Comparison of ENCODE assay signal across 36 cellular contexts in the genomic region with DNA sequence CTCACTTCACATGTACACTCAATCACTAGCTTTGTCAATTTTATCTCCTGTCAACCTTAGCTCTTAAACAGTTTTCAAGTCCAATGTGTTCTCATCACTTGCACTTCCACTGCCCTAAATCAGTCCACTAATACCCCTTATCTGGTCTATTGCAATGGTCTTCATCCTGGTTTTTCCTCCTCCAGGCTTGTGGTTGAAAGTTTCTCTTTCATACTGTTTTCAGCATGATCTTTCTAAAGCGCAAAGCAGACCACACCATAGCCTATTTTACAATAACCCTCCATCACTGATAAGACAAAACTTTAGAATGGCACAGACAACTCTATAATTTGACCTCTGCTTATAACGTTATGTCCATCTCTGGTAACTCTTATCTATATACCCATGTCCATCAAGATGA.
"Had no signal": no experiment of that assay in that cellular context is flagged by ENCODE, and none has a peak within 500 bp of the region (broad histone marks: within the 10 kb centered on the region; RNA-seq: fewer than 3 reads in every experiment).

No MANE protein-coding gene starts in this region.

- H3K4me1 ChIP-seq: body of pancreas, breast epithelium had no signal

- H3K27ac Mint-ChIP-seq: activated CD4-positive, alpha-beta memory T cell treated with anti-CD3 and anti-CD28 coated beads, Interleukin-2, amount 10 ng/mL, durations not matched to agents 7 days and 5 days; activated CD4-positive, alpha-beta T cell treated with anti-CD3 and anti-CD28 coated beads for 36 hours; activated CD4-positive, alpha-beta T cell treated with anti-CD3 and anti-CD28 coated beads, Interleukin-2, amount 10 ng/mL, durations not matched to agents 7 days and 5 days; activated CD8-positive, alpha-beta memory T cell treated with anti-CD3 and anti-CD28 coated beads, Interleukin-2, amount 10 ng/mL, durations not matched to agents 7 days and 5 days; activated CD8-positive, alpha-beta T cell treated with anti-CD3 and anti-CD28 coated beads, Interleukin-2, amount 10 ng/mL, durations not matched to agents 7 days and 5 days; activated naive CD4-positive, alpha-beta T cell treated with anti-CD3 and anti-CD28 coated beads, Interleukin-2, amount 10 ng/mL, durations not matched to agents 7 days and 5 days; activated naive CD4-positive, alpha-beta T cell treated with anti-CD3 and anti-CD28 coated beads, Interleukin-2, amount 50 U/mL, for 24 hours; activated naive CD8-positive, alpha-beta T cell; activated naive CD8-positive, alpha-beta T cell treated with anti-CD3 and anti-CD28 coated beads, Interleukin-2, amount 10 ng/mL, durations not matched to agents 7 days and 5 days; activated naive CD8-positive, alpha-beta T cell treated with anti-CD3 and anti-CD28 coated beads, Interleukin-2, amount 50 U/mL, for 24 hours; activated T-cell treated with anti-CD3 and anti-CD28 coated beads, Interleukin-2, amount 50 U/mL, for 24 hours; activated T-helper 2 cell treated with anti-CD3 and anti-CD28 coated beads, Interferon-gamma antibody, Interleukin-2, Interleukin-4, amounts not matched to agents 10 μg/mL and 5 μg/mL and 100 μg/mL, durations not matched to agents 14 hours and 24 hours and 36 hours; T-helper 1 cell treated with Interleukin-12 subunit alpha and Interleukin-12 subunit beta and Interleukin-4 antibody, amounts not matched to agents 30 μg/mL and 1 μg/mL, for 36 hours; T-helper 2 cell treated with Interferon-gamma antibody and Interleukin-4, amounts not matched to agents 5 μg/mL and 100 μg/mL, for 36 hours; WTC11 had no signal

- H3K27me3 Mint-ChIP-seq: activated CD4-positive, alpha-beta memory T cell treated with anti-CD3 and anti-CD28 coated beads, Interleukin-2, amount 10 ng/mL, durations not matched to agents 7 days and 5 days; activated CD4-positive, alpha-beta T cell treated with anti-CD3 and anti-CD28 coated beads for 36 hours; activated CD4-positive, alpha-beta T cell treated with anti-CD3 and anti-CD28 coated beads, Interleukin-2, amount 10 ng/mL, durations not matched to agents 7 days and 5 days; activated CD8-positive, alpha-beta memory T cell treated with anti-CD3 and anti-CD28 coated beads, Interleukin-2, amount 10 ng/mL, durations not matched to agents 7 days and 5 days; activated naive CD4-positive, alpha-beta T cell treated with anti-CD3 and anti-CD28 coated beads, Interleukin-2, amount 10 ng/mL, durations not matched to agents 7 days and 5 days; activated naive CD4-positive, alpha-beta T cell treated with anti-CD3 and anti-CD28 coated beads, Interleukin-2, amount 50 U/mL, for 24 hours; activated naive CD8-positive, alpha-beta T cell; activated naive CD8-positive, alpha-beta T cell treated with anti-CD3 and anti-CD28 coated beads, Interleukin-2, amount 50 U/mL, for 24 hours; activated T-cell treated with anti-CD3 and anti-CD28 coated beads, Interleukin-2, amount 50 U/mL, for 24 hours had no signal

- H3K9me3 Mint-ChIP-seq: activated CD4-positive, alpha-beta memory T cell treated with anti-CD3 and anti-CD28 coated beads, Interleukin-2, amount 10 ng/mL, durations not matched to agents 7 days and 5 days; activated CD4-positive, alpha-beta T cell treated with anti-CD3 and anti-CD28 coated beads, Interleukin-2, amount 10 ng/mL, durations not matched to agents 7 days and 5 days; activated naive CD4-positive, alpha-beta T cell treated with anti-CD3 and anti-CD28 coated beads, Interleukin-2, amount 50 U/mL, for 24 hours; activated naive CD8-positive, alpha-beta T cell treated with anti-CD3 and anti-CD28 coated beads, Interleukin-2, amount 10 ng/mL, durations not matched to agents 7 days and 5 days; activated naive CD8-positive, alpha-beta T cell treated with anti-CD3 and anti-CD28 coated beads, Interleukin-2, amount 50 U/mL, for 24 hours; activated T-cell treated with anti-CD3 and anti-CD28 coated beads, Interleukin-2, amount 50 U/mL, for 24 hours; activated T-helper 2 cell treated with anti-CD3 and anti-CD28 coated beads, Interferon-gamma antibody, Interleukin-2, Interleukin-4, amounts not matched to agents 10 μg/mL and 5 μg/mL and 100 μg/mL, durations not matched to agents 14 hours and 24 hours and 36 hours; T-helper 1 cell treated with Interleukin-12 subunit alpha and Interleukin-12 subunit beta and Interleukin-4 antibody, amounts not matched to agents 30 μg/mL and 1 μg/mL, for 36 hours; T-helper 2 cell treated with Interferon-gamma antibody and Interleukin-4, amounts not matched to agents 5 μg/mL and 100 μg/mL, for 36 hours had no signal

- ATAC-seq: activated CD4-positive, alpha-beta T cell treated with anti-CD3 and anti-CD28 coated beads for 36 hours; activated CD4-positive, CD25-positive, alpha-beta regulatory T cell treated with anti-CD3 and anti-CD28 coated beads, Interleukin-2, amount 50 U/mL, for 24 hours; activated CD8-positive, alpha-beta memory T cell treated with anti-CD3 and anti-CD28 coated beads, Interleukin-2, amount 10 ng/mL, durations not matched to agents 7 days and 5 days; activated CD8-positive, alpha-beta T cell treated with anti-CD3 and anti-CD28 coated beads, Interleukin-2, amount 10 ng/mL, durations not matched to agents 7 days and 5 days; activated naive CD8-positive, alpha-beta T cell treated with anti-CD3 and anti-CD28 coated beads, Interleukin-2, amount 50 U/mL, for 24 hours; body of pancreas; WTC11 had no signal

- H3K36me3 ChIP-seq: brain microvascular endothelial cell, breast epithelium, WERI-Rb-1 had no signal

- H3K36me3 Mint-ChIP-seq: activated CD8-positive, alpha-beta memory T cell treated with anti-CD3 and anti-CD28 coated beads, Interleukin-2, amount 10 ng/mL, durations not matched to agents 7 days and 5 days; activated naive CD4-positive, alpha-beta T cell treated with anti-CD3 and anti-CD28 coated beads, Interleukin-2, amount 10 ng/mL, durations not matched to agents 7 days and 5 days; activated naive CD4-positive, alpha-beta T cell treated with anti-CD3 and anti-CD28 coated beads, Interleukin-2, amount 50 U/mL, for 24 hours; activated naive CD8-positive, alpha-beta T cell; activated naive CD8-positive, alpha-beta T cell treated with anti-CD3 and anti-CD28 coated beads, Interleukin-2, amount 10 ng/mL, durations not matched to agents 7 days and 5 days had no signal

- H3K4me3 ChIP-seq: body of pancreas, breast epithelium had no signal

- DNase-seq: activated CD4-positive, alpha-beta memory T cell treated with anti-CD3 and anti-CD28 coated beads, Interleukin-2, amount 10 ng/mL, durations not matched to agents 7 days and 5 days; activated CD4-positive, alpha-beta T cell treated with anti-CD3 and anti-CD28 coated beads for 1 hour; activated CD4-positive, alpha-beta T cell treated with anti-CD3 and anti-CD28 coated beads for 36 hours; activated CD4-positive, alpha-beta T cell treated with anti-CD3 and anti-CD28 coated beads for 48 hours; activated CD4-positive, alpha-beta T cell treated with anti-CD3 and anti-CD28 coated beads, Interleukin-2, amount 10 ng/mL, durations not matched to agents 7 days and 5 days; activated CD4-positive, alpha-beta T cell treated with anti-CD3 and anti-CD28 coated beads, Interleukin-2, amount 50 U/mL, for 48 hours; activated CD4-positive, CD25-positive, alpha-beta regulatory T cell; activated CD8-positive, alpha-beta memory T cell treated with anti-CD3 and anti-CD28 coated beads for 24 hours; activated CD8-positive, alpha-beta memory T cell treated with anti-CD3 and anti-CD28 coated beads, Interleukin-2, amount 10 ng/mL, durations not matched to agents 7 days and 5 days; activated CD8-positive, alpha-beta memory T cell treated with anti-CD3 and anti-CD28 coated beads, Interleukin-2, amount 50 U/mL, for 48 hours; activated CD8-positive, alpha-beta T cell treated with anti-CD3 and anti-CD28 coated beads, Interleukin-2, amount 10 ng/mL, durations not matched to agents 7 days and 5 days; activated effector memory CD4-positive, alpha-beta T cell treated with Interleukin-2 at 50 U/mL for 16 hours; activated gamma-delta T cell; activated naive CD4-positive, alpha-beta T cell treated with anti-CD3 and anti-CD28 coated beads, Interleukin-2, amount 10 ng/mL, durations not matched to agents 7 days and 5 days; activated naive CD4-positive, alpha-beta T cell treated with Interleukin-2 at 50 U/mL for 16 hours; activated naive CD8-positive, alpha-beta T cell treated with anti-CD3 and anti-CD28 coated beads, Interleukin-2, amount 10 ng/mL, durations not matched to agents 7 days and 5 days; activated naive CD8-positive, alpha-beta T cell treated with anti-CD3 and anti-CD28 coated beads, Interleukin-2, amount 50 U/mL, for 24 hours; activated T-cell treated with anti-CD3 and anti-CD28 coated beads, Interleukin-2, amount 50 U/mL, for 24 hours; activated T-cell treated with anti-CD3 and anti-CD28 coated beads, Interleukin-2, amount 50 U/mL, for 48 hours; amniotic stem cell; aorta; body of pancreas; brain microvascular endothelial cell; central memory CD4-positive, alpha-beta T cell; T-helper 1 cell; T-helper 2 cell; T-helper 9 cell; WERI-Rb-1 had no signal

- H3K9me3 ChIP-seq: body of pancreas, breast epithelium had no signal

- H3K4me3 Mint-ChIP-seq: activated CD4-positive, alpha-beta memory T cell treated with anti-CD3 and anti-CD28 coated beads, Interleukin-2, amount 10 ng/mL, durations not matched to agents 7 days and 5 days; activated CD4-positive, alpha-beta T cell treated with anti-CD3 and anti-CD28 coated beads for 36 hours; activated CD4-positive, alpha-beta T cell treated with anti-CD3 and anti-CD28 coated beads, Interleukin-2, amount 10 ng/mL, durations not matched to agents 7 days and 5 days; activated CD8-positive, alpha-beta memory T cell treated with anti-CD3 and anti-CD28 coated beads, Interleukin-2, amount 10 ng/mL, durations not matched to agents 7 days and 5 days; activated CD8-positive, alpha-beta T cell treated with anti-CD3 and anti-CD28 coated beads, Interleukin-2, amount 10 ng/mL, durations not matched to agents 7 days and 5 days; activated naive CD4-positive, alpha-beta T cell treated with anti-CD3 and anti-CD28 coated beads, Interleukin-2, amount 10 ng/mL, durations not matched to agents 7 days and 5 days; activated naive CD4-positive, alpha-beta T cell treated with anti-CD3 and anti-CD28 coated beads, Interleukin-2, amount 50 U/mL, for 24 hours; activated naive CD8-positive, alpha-beta T cell; activated naive CD8-positive, alpha-beta T cell treated with anti-CD3 and anti-CD28 coated beads, Interleukin-2, amount 10 ng/mL, durations not matched to agents 7 days and 5 days; activated naive CD8-positive, alpha-beta T cell treated with anti-CD3 and anti-CD28 coated beads, Interleukin-2, amount 50 U/mL, for 24 hours; activated T-cell treated with anti-CD3 and anti-CD28 coated beads, Interleukin-2, amount 50 U/mL, for 24 hours; T-helper 1 cell treated with Interleukin-12 subunit alpha and Interleukin-12 subunit beta and Interleukin-4 antibody, amounts not matched to agents 30 μg/mL and 1 μg/mL, for 36 hours; T-helper 2 cell treated with Interferon-gamma antibody and Interleukin-4, amounts not matched to agents 5 μg/mL and 100 μg/mL, for 36 hours; WTC11 had no signal

- H3K27me3 ChIP-seq: body of pancreas, brain microvascular endothelial cell, breast epithelium had no signal

- H3K27ac ChIP-seq: body of pancreas, brain microvascular endothelial cell, breast epithelium, WERI-Rb-1 had no signal
